In genomic region chr5:68112658-68113057, GRCh38 we compare ENCODE assay signal across 34 cellular contexts.
"Had no signal": no experiment of that assay in that cellular context is flagged by ENCODE, and none has a peak within 500 bp of the region (broad histone marks: within the 10 kb centered on the region; RNA-seq: fewer than 3 reads in every experiment).

No MANE protein-coding gene starts in this region.

- H3K4me3 ChIP-seq: adrenal gland, ascending aorta, body of pancreas, breast epithelium, cardiac muscle cell had no signal

- H3K27me3 ChIP-seq: adrenal gland, ascending aorta, body of pancreas, brain microvascular endothelial cell, breast epithelium, cardiac muscle cell had no signal

- DNase-seq: activated effector memory CD4-positive, alpha-beta T cell treated with anti-CD3 and anti-CD28 coated beads, Interleukin-2, amount 50 U/mL, for 16 hours; activated effector memory CD4-positive, alpha-beta T cell treated with Interleukin-2 at 50 U/mL for 16 hours; activated gamma-delta T cell; activated gamma-delta T cell treated with Interleukin-2 at 50 U/mL for 16 hours; activated naive CD4-positive, alpha-beta T cell; activated naive CD4-positive, alpha-beta T cell treated with anti-CD3 and anti-CD28 coated beads for 36 hours; activated naive CD4-positive, alpha-beta T cell treated with anti-CD3 and anti-CD28 coated beads, Interleukin-2, amount 10 ng/mL, durations not matched to agents 7 days and 5 days; activated naive CD4-positive, alpha-beta T cell treated with anti-CD3 and anti-CD28 coated beads, Interleukin-2, amount 50 U/mL, for 16 hours; activated naive CD4-positive, alpha-beta T cell treated with Interleukin-2 at 50 U/mL for 16 hours; activated naive CD8-positive, alpha-beta T cell treated with anti-CD3 and anti-CD28 coated beads for 36 hours; activated naive CD8-positive, alpha-beta T cell treated with anti-CD3 and anti-CD28 coated beads, Interleukin-2, amount 10 ng/mL, durations not matched to agents 7 days and 5 days; activated naive CD8-positive, alpha-beta T cell treated with anti-CD3 and anti-CD28 coated beads, Interleukin-2, amount 50 U/mL, for 24 hours; activated T-cell treated with anti-CD3 and anti-CD28 coated beads for 4 hours; activated T-cell treated with anti-CD3 and anti-CD28 coated beads, Interleukin-2, amount 50 U/mL, for 1 hour; activated T-cell treated with anti-CD3 and anti-CD28 coated beads, Interleukin-2, amount 50 U/mL, for 24 hours; activated T-cell treated with anti-CD3 and anti-CD28 coated beads, Interleukin-2, amount 50 U/mL, for 4 hours; activated T-cell treated with anti-CD3 and anti-CD28 coated beads, Interleukin-2, amount 50 U/mL, for 48 hours; activated T-cell treated with anti-CD3 and anti-CD28 coated beads, Interleukin-2, amount 50 U/mL, for 72 hours; adrenal gland; amniotic stem cell; amygdala; anterior cingulate cortex; aorta; body of pancreas; brain microvascular endothelial cell; caudate nucleus; central memory CD4-positive, alpha-beta T cell; cerebellar nuclear complex had no signal

- ATAC-seq: activated naive CD4-positive, alpha-beta T cell treated with anti-CD3 and anti-CD28 coated beads, Interleukin-2, amount 50 U/mL, for 72 hours; activated naive CD8-positive, alpha-beta T cell treated with anti-CD3 and anti-CD28 coated beads, Interleukin-2, amount 50 U/mL, for 24 hours; activated T-cell treated with anti-CD3 and anti-CD28 coated beads, Interleukin-2, amount 50 U/mL, for 4 hours; activated T-cell treated with anti-CD3 and anti-CD28 coated beads, Interleukin-2, amount 50 U/mL, for 72 hours; activated T-helper 17 cell treated with anti-CD3 and anti-CD28 coated beads, Interleukin-2, amount 50 U/mL, for 72 hours; body of pancreas had no signal

- H3K36me3 ChIP-seq: adrenal gland, ascending aorta, brain microvascular endothelial cell, breast epithelium, cardiac muscle cell had no signal

- H3K27ac ChIP-seq: adrenal gland, ascending aorta, body of pancreas, brain microvascular endothelial cell, breast epithelium, cardiac muscle cell had no signal

- H3K9me3 ChIP-seq: adrenal gland, ascending aorta, body of pancreas, breast epithelium had no signal

- H3K4me1 ChIP-seq: adrenal gland, ascending aorta, breast epithelium had no signal

- FAIRE-seq: astrocyte had no signal
